In genomic region chr9:110255064-110255416, GRCh38 we compare ENCODE assay signal across 9 cellular contexts. TPM values are rescaled to one million over a fixed set of nuclear protein-coding genes. Genes with fewer than 3 reads are reported as not detected.
A peak's percentile ranks its signal among the peaks of the same experiment; 100 is the strongest.
DNase-seq lines count a peak whose midpoint lies in the region; ATAC-seq and TF ChIP-seq lines count a peak whose summit lies in the region.
"Had no signal": no experiment of that assay in that cellular context is flagged by ENCODE, and none has a peak within 500 bp of the region (broad histone marks: within the 10 kb centered on the region; RNA-seq: fewer than 3 reads in every experiment).

No MANE protein-coding gene starts in this region.

- H3K27me3 ChIP-seq in Karpas-422 (ENCODE audit: low read length), result no peaks in the 10 kb centered on the region
- no peaks in the 10 kb centered on the region for H3K27me3 ChIP-seq in muscle layer of duodenum (ENCODE audit: low read depth, low read length)

- peaks cover 45% of the 10 kb centered on the region for H4K20me1 ChIP-seq in Karpas-422 (ENCODE audit: insufficient read depth, low read depth, low read length)

- DNase-seq in AG09309 (ENCODE audit: low read depth) (no peak), Karpas-422 (peak; percentile 43), NOMO-1 treated with DMSO at 0.1 percent for 48 hours (lab: John Stamatoyannopoulos, UW; ENCODE audit: unreplicated experiment) (no peak), COLO668 (lab: John Stamatoyannopoulos, UW; ENCODE audit: unreplicated experiment) (no peak), retina (no peak), GM10266 (ENCODE audit: extremely low spot score) (no peak)
- no peak for DNase-seq in central memory CD8-positive, alpha-beta T cell (ENCODE audit: low spot score in 2 of 2)

- no peak for ATAC-seq in central memory CD8-positive, alpha-beta T cell (replicated peaks; ENCODE audit: extremely low read depth, poor library complexity, severe bottlenecking)

- H3K4me2 ChIP-seq in Karpas-422 (ENCODE audit: low read depth, low read length, poor library complexity, severe bottlenecking), result peak overlapping the region; percentile 74

- no peak overlapping the region for H2AFZ ChIP-seq in Karpas-422 (ENCODE audit: low read length)

- no peak overlapping the region for H3K27ac ChIP-seq in Karpas-422 (ENCODE audit: low read length)
- peak overlapping the region; percentile 83 for H3K27ac ChIP-seq in muscle layer of duodenum (ENCODE audit: low read length)

- H3K9ac ChIP-seq in Karpas-422 (ENCODE audit: low read length), result peak overlapping the region; percentile 96

- peaks cover 42% of the 10 kb centered on the region for H3K4me1 Mint-ChIP-seq in central memory CD8-positive, alpha-beta T cell

- peaks cover 27% of the 10 kb centered on the region for H3K4me1 ChIP-seq in Karpas-422 (ENCODE audit: low read length)
- peaks cover 5 to 22% of the 10 kb centered on the region in 2 donors for H3K4me1 ChIP-seq in muscle layer of duodenum (ENCODE audit: control insufficient read depth in 1 of 2, insufficient read depth in 2 of 2, low read length in 2 of 2)

- H3K9me3 Mint-ChIP-seq in central memory CD8-positive, alpha-beta T cell, result no peaks in the 10 kb centered on the region

- H3K9me3 ChIP-seq in Karpas-422 (ENCODE audit: low read length), result no peaks in the 10 kb centered on the region
- no peaks in the 10 kb centered on the region for H3K9me3 ChIP-seq in muscle layer of duodenum (ENCODE audit: control insufficient read depth in 1 of 2, low read length in 2 of 2)

- H3K36me3 Mint-ChIP-seq in central memory CD8-positive, alpha-beta T cell (ENCODE audit: insufficient read depth), result peaks cover 8% of the 10 kb centered on the region

- peak overlapping the region; percentile 70 for H3K4me3 ChIP-seq in AG09309 (ENCODE audit: control insufficient read depth, low read depth, low read length)
- peak overlapping the region; percentile 97 for H3K4me3 ChIP-seq in Karpas-422 (ENCODE audit: low read length)
- H3K4me3 ChIP-seq in muscle layer of duodenum (ENCODE audit: low read depth in 1 of 2, low read length in 2 of 2), result peak overlapping the region; percentile 87 to 97

- H3K9me2 ChIP-seq in Karpas-422 (replicated peaks; ENCODE audit: insufficient read depth, low read length), result no peaks in the 10 kb centered on the region

- H3K79me2 ChIP-seq in Karpas-422 (ENCODE audit: low read length), result peaks cover 63% of the 10 kb centered on the region

- peaks cover 14% of the 10 kb centered on the region; the same call in 1 of the 2 replicates for H3K36me3 ChIP-seq in Karpas-422 (ENCODE audit: insufficient read depth, low read length)
- peaks cover 1 to 12% of the 10 kb centered on the region in 2 donors for H3K36me3 ChIP-seq in muscle layer of duodenum (ENCODE audit: control insufficient read depth in 1 of 2, insufficient read depth in 2 of 2, low read length in 2 of 2)

- no peak for TF ChIP-seq CTCF in AG09309 (IDR thresholded peaks at IDR 0.05; ENCODE audit: control insufficient read depth, insufficient read depth, low read depth, low read length, missing control alignments)
- no peak for TF ChIP-seq CTCF in GM10266 (IDR thresholded peaks at IDR 0.05; ENCODE audit: control insufficient read depth, insufficient read depth, low read depth, missing control alignments)

- no peaks in the 10 kb centered on the region for H3K27me3 Mint-ChIP-seq in central memory CD8-positive, alpha-beta T cell

- H3K4me3 Mint-ChIP-seq in central memory CD8-positive, alpha-beta T cell, result peak overlapping the region; percentile 96

- peak overlapping the region; percentile 86 for H3K27ac Mint-ChIP-seq in central memory CD8-positive, alpha-beta T cell (ENCODE audit: low read depth)

RNA-seq across cellular contexts. Expression of gene TXN, which starts 1.3 kb away (rescaled TPM):
- 155 and 292 TPM in 2 replicates for total RNA-seq in Karpas-422 (2014; rRNA removed; shearing (Covaris generic); ENCODE audit: low replicate concordance)

RNA-seq across cellular contexts. Expression of gene C9orf152, which starts 47.1 kb away (rescaled TPM):
- total RNA-seq in Karpas-422 (2014; rRNA removed; shearing (Covaris generic); ENCODE audit: low replicate concordance), result not detected in 2 replicates
- total RNA-seq: glomerular endothelial cell had no signal
